ENCODE assay signal across 13 cellular contexts in genomic region chr2:134217316-134217715, GRCh38. TPM values are rescaled to one million over a fixed set of nuclear protein-coding genes. Genes with fewer than 3 reads are reported as not detected.
DNase-seq lines count a peak whose midpoint lies in the region; ATAC-seq, FAIRE-seq and TF ChIP-seq lines count a peak whose summit lies in the region.
"Had no signal": no experiment of that assay in that cellular context is flagged by ENCODE, and none has a peak within 500 bp of the region (broad histone marks: within the 10 kb centered on the region; RNA-seq: fewer than 3 reads in every experiment).

No MANE protein-coding gene starts in this region.

- FAIRE-seq in GM12891 (lab: Jason Lieb, UNC), result peak; percentile 58
- FAIRE-seq: colon, K562 had no signal

- TF ChIP-seq POLR2A in GM12891 (IDR thresholded peaks at IDR 0.05; ENCODE audit: low read depth, low read length) (no peak), erythroblast (IDR thresholded peaks at IDR 0.05; ENCODE audit: low read length) (no peak)

- peak; percentile 5 to 7 for ATAC-seq in activated CD4-positive, CD25-positive, alpha-beta regulatory T cell treated with anti-CD3 and anti-CD28 coated beads, Interleukin-2, amount 50 U/mL, for 24 hours
- ATAC-seq: K562 had no signal

- no peak for DNase-seq in activated CD4-positive, CD25-positive, alpha-beta regulatory T cell treated with anti-CD3 and anti-CD28 coated beads, Interleukin-2, amount 50 U/mL, for 72 hours
- DNase-seq in GM12891 (ENCODE audit: insufficient read length, low spot score) (no peak), NCI-H69 (lab: John Stamatoyannopoulos, UW) (peak; percentile 79), islet precursor cell (peak; percentile 5), erythroblast (lab: John Stamatoyannopoulos, UW) (no peak), AML-193 (lab: John Stamatoyannopoulos, UW) (no peak), OCI-M2 (lab: John Stamatoyannopoulos, UW; ENCODE audit: unreplicated experiment) (no peak)
- DNase-seq: activated gamma-delta T cell treated with Interleukin-2 at 50 U/mL for 16 hours, NCI-H1930, uterus had no signal

TF ChIP-seq in GM12891, 5 proteins besides CTCF, POLR2A, EP300 and RAD21:
- TF ChIP-seq POU2F2 (IDR thresholded peaks at IDR 0.05; ENCODE audit: low read depth, low read length) (no peak), POLR2AphosphoS5 (IDR thresholded peaks at IDR 0.05; ENCODE audit: low read depth, low read length) (no peak), PAX5 (IDR thresholded peaks at IDR 0.05; ENCODE audit: insufficient read depth, low read length, severe bottlenecking) (no peak), TAF1 (IDR thresholded peaks at IDR 0.05; ENCODE audit: low read depth, low read length) (no peak), SPI1 (IDR thresholded peaks at IDR 0.05; ENCODE audit: low read depth, low read length) (no peak)

RNA-seq across cellular contexts. Expression of gene MGAT5, which starts 36.6 kb away (rescaled TPM):
- polyA plus RNA-seq in GM12891 (2012; ENCODE audit: low read depth, missing spikeins), result 27.6 TPM

Comparison
In these comparisons a context has a peak if more than half of its experiments do, and no peak if none do; other contexts are left out.
1. DNase-seq: peak in NCI-H69 (single experiment) and islet precursor cell (single experiment); none in activated CD4-positive, CD25-positive, alpha-beta regulatory T cell treated with anti-CD3 and anti-CD28 coated beads, Interleukin-2, amount 50 U/mL, for 72 hours (single experiment), GM12891 (single experiment), erythroblast (0 of 2), AML-193 (0 of 2) and OCI-M2 (single experiment).